Comparison of ENCODE assay signal across 8 cellular contexts in genomic region chr11:122628691-122629555, GRCh38. TPM values are rescaled to one million over a fixed set of nuclear protein-coding genes. Genes with fewer than 3 reads are reported as not detected.
A peak's percentile ranks its signal among the peaks of the same experiment; 100 is the strongest.
DNase-seq lines count a peak whose midpoint lies in the region; ATAC-seq and TF ChIP-seq lines count a peak whose summit lies in the region.

No MANE protein-coding gene starts in this region.

- peaks cover 0 to 5% of the 10 kb centered on the region in 2 donors for H3K4me1 Mint-ChIP-seq in natural killer cell

- H4K20me1 ChIP-seq in OCI-LY3 (ENCODE audit: insufficient read depth, low read length) = no peaks in the 10 kb centered on the region

- no peak overlapping the region for H3K27ac ChIP-seq in OCI-LY3 (ENCODE audit: low read length)

- H3K36me3 ChIP-seq in OCI-LY3 (replicated peaks; ENCODE audit: low read depth, low read length) = no peaks in the 10 kb centered on the region

- H3K27me3 ChIP-seq in OCI-LY3 (ENCODE audit: low read depth, low read length) = no peaks in the 10 kb centered on the region

- H2AFZ ChIP-seq in OCI-LY3 (ENCODE audit: low read depth, low read length) = peak overlapping the region; percentile 86

- no peaks in the 10 kb centered on the region for H3K9me3 ChIP-seq in OCI-LY3 (ENCODE audit: insufficient read depth, low read length)

- TF ChIP-seq CTCF in OCI-LY3 (IDR thresholded peaks at IDR 0.05; ENCODE audit: low read depth, low read length) (peak; percentile 79), natural killer cell (IDR thresholded peaks at IDR 0.05) (peak; percentile 81)

- no peak overlapping the region for H3K27ac Mint-ChIP-seq in natural killer cell

- H3K4me3 Mint-ChIP-seq in natural killer cell = no peak overlapping the region

- DNase-seq in GM04504 (ENCODE audit: low read depth) (peak; percentile 36), activated T-cell treated with anti-CD3 and anti-CD28 coated beads for 4 hours (peak; percentile 64), natural killer cell (peak; percentile 46), NCI-H510A (lab: John Stamatoyannopoulos, UW) (no peak)
- peak; percentile 20 to 72 (median 54) for DNase-seq in stimulated activated naive CD4-positive, alpha-beta T cell (lab: John Stamatoyannopoulos, UW)

- no peaks in the 10 kb centered on the region for H3K36me3 Mint-ChIP-seq in natural killer cell

- intact Hi-C loops in natural killer cell (cut with micrococcal nuclease) = loop anchor here (1.0 kb wide), 2 partner anchors 127 to 152 kb away; no protein-coding TSS in a partner anchor

- H3K9ac ChIP-seq in OCI-LY3 (ENCODE audit: low read length) = peak overlapping the region; percentile 43; the same call in 1 of the 2 replicates

- H3K4me2 ChIP-seq in OCI-LY3 (ENCODE audit: low read length) = peak overlapping the region; percentile 73

- no peaks in the 10 kb centered on the region for H3K9me3 Mint-ChIP-seq in natural killer cell

- ATAC-seq in HG03354 (IDR thresholded peaks at IDR 0.05; ENCODE audit: poor library complexity, severe bottlenecking, unreplicated experiment) (peak; percentile 71), esophagus mucosa (peak; percentile 57), natural killer cell (peak; percentile 79 to 94 (median 90))

- no peaks in the 10 kb centered on the region for H3K27me3 Mint-ChIP-seq in natural killer cell (ENCODE audit: low read depth in 2 of 2)

- no peaks in the 10 kb centered on the region for H3K79me2 ChIP-seq in OCI-LY3 (ENCODE audit: low read length)

- peak overlapping the region; percentile 58 for H3K4me3 ChIP-seq in OCI-LY3 (ENCODE audit: low read length)

- peaks cover 30% of the 10 kb centered on the region for H3K4me1 ChIP-seq in OCI-LY3 (ENCODE audit: low read length)

RNA-seq across cellular contexts. Expression of gene UBASH3B, which starts 26.6 kb away (rescaled TPM):
- total RNA-seq in esophagus mucosa (13.9 TPM), natural killer cell (10 to 100 TPM; 28.7 to 33.9 (median 33.5) TPM)
